In the genomic region with DNA sequence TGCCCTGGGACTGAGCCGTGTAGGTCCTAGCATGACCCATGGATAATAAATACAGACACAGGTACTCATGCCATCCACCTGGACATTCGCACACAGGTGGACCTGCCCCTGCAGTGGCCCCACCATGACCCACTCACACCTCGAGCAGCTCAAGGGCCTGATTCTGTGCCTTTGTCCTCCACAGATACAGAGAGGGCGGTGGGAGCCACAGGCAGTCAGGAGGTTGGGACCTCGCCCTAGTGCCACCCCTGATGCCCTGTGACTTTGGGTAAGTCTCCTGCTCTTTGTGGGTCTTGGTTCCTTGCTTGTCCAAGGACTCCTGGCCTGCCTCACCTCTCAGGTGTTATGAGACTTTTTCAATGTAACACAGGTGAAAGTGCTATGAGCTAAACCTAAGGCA, we compare ENCODE assay signal across 22 cellular contexts. TPM values are rescaled to one million over a fixed set of nuclear protein-coding genes. Genes with fewer than 3 reads are reported as not detected.
"Had no signal": no experiment of that assay in that cellular context is flagged by ENCODE, and none has a peak within 500 bp of the region (broad histone marks: within the 10 kb centered on the region; RNA-seq: fewer than 3 reads in every experiment).

No MANE protein-coding gene starts in this region.

- H3K9me3 ChIP-seq: neutrophil, ovary, right lobe of liver, stomach, thyroid gland had no signal

- ATAC-seq: left colon had no signal

- H3K4me3 ChIP-seq: dorsolateral prefrontal cortex, ovary, right lobe of liver, skin epidermis, stomach, thyroid gland had no signal

- H3K4me3 Mint-ChIP-seq: central memory CD8-positive, alpha-beta T cell; naive B cell; type B pancreatic cell had no signal

- H3K4me1 Mint-ChIP-seq: central memory CD8-positive, alpha-beta T cell; naive B cell had no signal

- H3K36me3 ChIP-seq: neutrophil, ovary, right lobe of liver, stomach, thyroid gland had no signal

- H3K9me3 Mint-ChIP-seq: central memory CD8-positive, alpha-beta T cell; type B pancreatic cell had no signal

- H3K4me1 ChIP-seq: right lobe of liver, stomach, thyroid gland had no signal

- H3K27me3 ChIP-seq: neutrophil, ovary, right lobe of liver, thyroid gland had no signal

- H3K36me3 Mint-ChIP-seq: naive B cell, type B pancreatic cell had no signal

- H3K27ac Mint-ChIP-seq: naive B cell, type B pancreatic cell had no signal

- DNase-seq: cortex of kidney; effector CD8-positive, alpha-beta T cell; foreskin melanocyte; hippocampal formation; left colon; midbrain; naive B cell; ovary; right lobe of liver; stimulated activated CD4-positive, alpha-beta T cell treated with anti-CD3 and anti-CD28 coated beads, Interleukin-12 subunit alpha, Interleukin-12 subunit beta, amount 100 ng/mL, for 4 hours; stimulated activated naive CD4-positive, alpha-beta T cell; stomach; thyroid gland had no signal

- H3K27ac ChIP-seq: dorsolateral prefrontal cortex, neutrophil, ovary, right lobe of liver, stomach, thyroid gland had no signal

RNA-seq across cellular contexts. Expression of gene C10orf120, which starts 42.9 kb away (rescaled TPM):
- total RNA-seq: dorsolateral prefrontal cortex, kidney epithelial cell, left colon, liver, ovary, posterior vena cava, renal cortical epithelial cell, right lobe of liver, stomach, thyroid gland had no signal
